Comparison of ENCODE assay signal across 11 cellular contexts in the genomic region with DNA sequence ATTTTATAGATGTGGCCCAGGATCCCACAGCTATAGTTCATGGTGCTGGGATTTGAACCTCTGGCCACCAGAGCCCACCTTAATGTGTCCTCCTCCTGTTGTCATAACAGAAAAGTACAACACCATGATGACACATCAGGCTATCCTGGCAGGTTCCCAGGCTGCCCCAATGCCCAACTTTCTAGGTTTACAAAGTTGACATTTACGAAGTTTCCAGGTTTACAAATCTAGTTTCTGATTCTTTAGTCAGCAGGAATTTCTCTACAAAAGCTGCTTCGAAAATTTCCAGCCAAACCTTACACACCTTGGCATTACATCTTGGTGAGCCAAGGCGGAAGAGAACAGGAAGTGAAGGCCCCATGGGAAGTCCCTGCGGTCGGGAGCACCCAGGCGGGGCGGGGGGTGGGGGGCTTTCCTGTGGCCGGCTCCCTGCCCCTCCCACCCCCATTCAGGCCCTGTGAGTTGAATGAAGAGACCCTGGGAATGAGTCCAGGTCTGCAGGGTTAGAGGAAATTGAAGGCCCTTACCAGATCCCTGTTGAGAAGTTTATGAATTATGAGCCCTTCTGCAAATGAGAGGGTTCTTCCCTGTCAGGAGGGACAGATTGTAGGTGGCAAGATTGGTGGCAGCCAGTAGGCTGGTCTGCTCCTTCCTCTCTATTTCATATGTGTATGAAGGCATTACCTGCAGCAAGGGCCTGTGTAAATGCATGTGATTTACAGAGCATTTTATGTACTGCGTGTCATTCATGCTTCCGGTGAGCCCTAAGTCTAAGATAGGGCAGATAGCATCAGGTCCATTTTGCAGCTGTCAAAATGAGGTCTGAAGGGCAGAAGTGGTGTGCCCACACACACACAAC. TPM values are rescaled to one million over a fixed set of nuclear protein-coding genes. Genes with fewer than 3 reads are reported as not detected.
DNase-seq lines count a peak whose midpoint lies in the region; ATAC-seq and TF ChIP-seq lines count a peak whose summit lies in the region.
"Had no signal": no experiment of that assay in that cellular context is flagged by ENCODE, and none has a peak within 500 bp of the region (broad histone marks: within the 10 kb centered on the region; RNA-seq: fewer than 3 reads in every experiment).

No MANE protein-coding gene starts in this region.

- H3K9me3 Mint-ChIP-seq in CD4-positive, alpha-beta T cell: no peaks in the 10 kb centered on the region
- no peaks in the 10 kb centered on the region for H3K9me3 Mint-ChIP-seq in progenitor cell of endocrine pancreas (ENCODE audit: low read depth)
- no peaks in the 10 kb centered on the region for H3K9me3 Mint-ChIP-seq in type B pancreatic cell

- peak overlapping the region; percentile 34 for H3K4me3 Mint-ChIP-seq in CD4-positive, alpha-beta T cell
- H3K4me3 Mint-ChIP-seq in progenitor cell of endocrine pancreas (ENCODE audit: low read depth) (no peak overlapping the region), type B pancreatic cell (no peak overlapping the region)

- H3K36me3 Mint-ChIP-seq in CD4-positive, alpha-beta T cell (ENCODE audit: low read depth): no peaks in the 10 kb centered on the region
- H3K36me3 Mint-ChIP-seq in progenitor cell of endocrine pancreas (ENCODE audit: insufficient read depth) (no peaks in the 10 kb centered on the region), type B pancreatic cell (no peaks in the 10 kb centered on the region)

- H3K4me1 Mint-ChIP-seq in CD4-positive, alpha-beta T cell (ENCODE audit: low read depth): no peaks in the 10 kb centered on the region
- no peaks in the 10 kb centered on the region for H3K4me1 Mint-ChIP-seq in progenitor cell of endocrine pancreas (ENCODE audit: low read depth)
- no peaks in the 10 kb centered on the region for H3K4me1 Mint-ChIP-seq in type B pancreatic cell (ENCODE audit: unreplicated experiment)

- H3K4me3 ChIP-seq in fibroblast of the aortic adventitia (ENCODE audit: low read depth, low read length): no peak overlapping the region

- no peaks in the 10 kb centered on the region for H3K27me3 ChIP-seq in CD4-positive, alpha-beta T cell (ENCODE audit: control insufficient read depth, insufficient read depth, low read length)

- POLR2A ChIA-PET in CD4-positive, alpha-beta T cell (lab: Charles Lee): no interaction called here
- POLR2A ChIA-PET in RWPE1 (lab: Yijun Ruan, JAX; ENCODE audit: low non-redundant PET): no interaction called here

- TF ChIP-seq CTCF in CD4-positive, alpha-beta T cell (IDR thresholded peaks at IDR 0.05): no peak
- no peak for TF ChIP-seq CTCF in RWPE1 (conservative IDR thresholded peaks at IDR 0.05; ENCODE audit: low read depth)
- TF ChIP-seq CTCF in fibroblast of the aortic adventitia (IDR thresholded peaks at IDR 0.05; ENCODE audit: insufficient read depth, low read length): no peak
- TF ChIP-seq CTCF in progenitor cell of endocrine pancreas (IDR thresholded peaks at IDR 0.05; ENCODE audit: unreplicated experiment): no peak
- TF ChIP-seq CTCF in type B pancreatic cell (conservative IDR thresholded peaks at IDR 0.05): no peak

- CTCF ChIA-PET in CD4-positive, alpha-beta T cell (lab: Charles Lee): no interaction called here
- CTCF ChIA-PET in RWPE1 (lab: Yijun Ruan, JAX): no interaction called here

- DNase-seq in CD4-positive, alpha-beta T cell: no peak
- DNase-seq in RWPE1 (ENCODE audit: low spot score) (no peak), fibroblast of the aortic adventitia (ENCODE audit: low read depth) (peak; percentile 29), DMS153 treated with DMSO at 0.1 percent for 48 hours (lab: John Stamatoyannopoulos, UW; ENCODE audit: unreplicated experiment) (no peak), SKM-1 treated with dmso at 0.1 percent for 144 hours (lab: John Stamatoyannopoulos, UW; ENCODE audit: unreplicated experiment) (no peak), progenitor cell of endocrine pancreas (ENCODE audit: low spot score, unreplicated experiment) (no peak), type B pancreatic cell (ENCODE audit: extremely low spot score, unreplicated experiment) (no peak)
- DNase-seq: caudate nucleus, WERI-Rb-1 had no signal

- H3K27me3 Mint-ChIP-seq in CD4-positive, alpha-beta T cell: no peaks in the 10 kb centered on the region
- H3K27me3 Mint-ChIP-seq in progenitor cell of endocrine pancreas (peaks cover 16% of the 10 kb centered on the region), type B pancreatic cell (peaks cover 17% of the 10 kb centered on the region)

- H3K27ac Mint-ChIP-seq in CD4-positive, alpha-beta T cell: no peak overlapping the region
- H3K27ac Mint-ChIP-seq in progenitor cell of endocrine pancreas (no peak overlapping the region), type B pancreatic cell (no peak overlapping the region)

- no peaks in the 10 kb centered on the region for H3K9me3 ChIP-seq in CD4-positive, alpha-beta T cell (ENCODE audit: control insufficient read depth, low read length)

- peak; percentile 43 for ATAC-seq in CD4-positive, alpha-beta T cell (ENCODE audit: poor library complexity)
- ATAC-seq in GM21390 (IDR thresholded peaks at IDR 0.05; ENCODE audit: unreplicated experiment): peak; percentile 65

- intact Hi-C loops in CD4-positive, alpha-beta T cell (cut with DNase I, micrococcal nuclease): no loop called here

- H3K27ac ChIP-seq in CD4-positive, alpha-beta T cell (ENCODE audit: low read depth, low read length): no peak overlapping the region
- peak overlapping the region; percentile 71 for H3K27ac ChIP-seq in RWPE1
- H3K27ac ChIP-seq: WERI-Rb-1 had no signal

RNA-seq across cellular contexts. Expression of gene IL1RN, which starts 11.1 kb away (rescaled TPM):
- under 1 TPM; 0.31 to 0.58 TPM for total RNA-seq in CD4-positive, alpha-beta T cell
- total RNA-seq in fibroblast of the aortic adventitia (ENCODE audit: low replicate concordance) (1.1 TPM in 1 of 2 replicates, not detected in the other), progenitor cell of endocrine pancreas (not detected in 2 replicates), type B pancreatic cell (ENCODE audit: low replicate concordance) (11.0 and 20.5 TPM in 2 replicates)
- total RNA-seq: osteoblast had no signal

RNA-seq across cellular contexts. Expression of gene IL1F10, which starts 48.6 kb away (rescaled TPM):
- total RNA-seq in CD4-positive, alpha-beta T cell: not detected
- total RNA-seq in fibroblast of the aortic adventitia (ENCODE audit: low replicate concordance) (not detected in 2 replicates), progenitor cell of endocrine pancreas (not detected in 2 replicates), type B pancreatic cell (ENCODE audit: low replicate concordance) (not detected in 2 replicates)
- total RNA-seq: osteoblast had no signal

RNA-seq across cellular contexts. Expression of gene IL36RN, which starts 57.3 kb away (rescaled TPM):
- not detected for total RNA-seq in CD4-positive, alpha-beta T cell
- not detected in 2 replicates for total RNA-seq in fibroblast of the aortic adventitia (ENCODE audit: low replicate concordance)
- 0.13 TPM in 1 of 2 replicates, not detected in the other for total RNA-seq in progenitor cell of endocrine pancreas
- total RNA-seq in type B pancreatic cell (ENCODE audit: low replicate concordance): 12.0 and 17.7 TPM in 2 replicates
- total RNA-seq: osteoblast had no signal

RNA-seq across cellular contexts. Expression of gene PSD4, which starts 57.4 kb away (rescaled TPM):
- total RNA-seq in CD4-positive, alpha-beta T cell: 100 to 1,000 TPM in 1 of 2 experiments, 10 to 100 TPM in 1; 96.5 to 101 TPM
- total RNA-seq in fibroblast of the aortic adventitia (ENCODE audit: low replicate concordance) (0.82 and 5.1 TPM in 2 replicates), progenitor cell of endocrine pancreas (27.1 and 30.7 TPM in 2 replicates), type B pancreatic cell (ENCODE audit: low replicate concordance) (38.8 and 79.1 TPM in 2 replicates)

Comparison
In these comparisons a context has a peak if more than half of its experiments do, and no peak if none do; other contexts are left out.
1. RNA of gene IL36RN, which starts 57.3 kb away (total RNA-seq): 12.0 to 17.7 TPM in type B pancreatic cell; not detected in CD4-positive, alpha-beta T cell, not detected in fibroblast of the aortic adventitia and 0.13 TPM in progenitor cell of endocrine pancreas; every median in the first group is over 10 times any median in the second.